ENCODE assay signal across 19 cellular contexts in the genomic region with DNA sequence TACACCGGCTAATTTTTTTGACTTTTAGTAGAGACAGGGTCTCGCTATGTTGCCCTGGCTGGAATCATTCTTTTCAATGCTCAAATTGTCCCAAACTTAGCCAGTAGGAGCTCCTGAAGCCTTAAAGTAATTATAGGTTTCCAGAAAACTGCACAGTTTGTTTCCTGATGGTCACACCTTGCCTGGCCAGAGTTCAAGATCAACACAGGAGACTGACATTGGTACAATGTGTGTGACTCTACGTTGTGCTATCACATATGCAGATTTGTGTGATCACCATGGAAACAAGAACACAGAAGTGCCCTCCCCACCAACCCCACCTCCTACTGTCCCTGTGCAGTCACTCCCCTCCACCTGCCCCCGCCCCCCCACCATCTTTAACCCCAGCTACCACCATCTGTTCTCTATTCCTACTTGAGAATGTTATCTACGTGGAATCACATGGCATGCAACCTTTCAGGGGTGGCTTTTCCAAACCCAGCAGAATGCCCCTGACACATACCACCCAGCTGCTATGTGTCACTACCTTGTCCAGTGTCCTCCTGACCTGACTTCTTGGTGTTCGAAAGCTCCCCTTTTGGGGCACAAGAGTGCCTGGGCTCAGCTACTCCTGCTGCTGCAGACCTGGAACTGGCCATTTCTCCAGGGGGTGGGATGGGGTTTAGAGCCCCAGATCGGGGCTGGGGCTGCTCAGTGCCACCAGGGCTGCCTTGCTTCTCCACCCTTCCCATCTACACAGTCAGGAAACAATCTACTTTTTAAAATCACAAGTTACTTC. TPM values are rescaled to one million over a fixed set of nuclear protein-coding genes. Genes with fewer than 3 reads are reported as not detected.
DNase-seq lines count a peak whose midpoint lies in the region; ATAC-seq and TF ChIP-seq lines count a peak whose summit lies in the region.
"Had no signal": no experiment of that assay in that cellular context is flagged by ENCODE, and none has a peak within 500 bp of the region (broad histone marks: within the 10 kb centered on the region; RNA-seq: fewer than 3 reads in every experiment).

No MANE protein-coding gene starts in this region.

- H3K36me3 ChIP-seq in parathyroid adenoma (ENCODE audit: control insufficient read depth, insufficient read depth, low read length), result no peaks in the 10 kb centered on the region
- peaks cover 9 to 41% (median 37%) of the 10 kb centered on the region in 4 donors for H3K36me3 ChIP-seq in upper lobe of left lung

- TF ChIP-seq CTCF in parathyroid adenoma (IDR thresholded peaks at IDR 0.05) (no peak), upper lobe of left lung (IDR thresholded peaks at IDR 0.05) (no peak)

- no peak for TF ChIP-seq POLR2A in upper lobe of left lung (IDR thresholded peaks at IDR 0.05)

- TF ChIP-seq EP300 in upper lobe of left lung (IDR thresholded peaks at IDR 0.05), result no peak

- H2AFZ ChIP-seq in parathyroid adenoma, result no peak overlapping the region

- no peak overlapping the region for H3K9ac ChIP-seq in parathyroid adenoma
- H3K9ac ChIP-seq: BLaER1 treated with 17β-estradiol and CSF1 and Interleukin-3, amounts not matched to agents 10 nM and 100 nM; SK-N-SH had no signal

- WGBS in upper lobe of left lung, 2 donors, result 75 to 84% methylated on average over 6 of the region's 7 CpGs

- no peaks in the 10 kb centered on the region for H3K9me3 ChIP-seq in parathyroid adenoma (ENCODE audit: control insufficient read depth, low read length)
- no peaks in the 10 kb centered on the region for H3K9me3 ChIP-seq in upper lobe of left lung
- H3K9me3 ChIP-seq: BLaER1 treated with 17β-estradiol and CSF1 and Interleukin-3, amounts not matched to agents 10 nM and 100 nM; left ventricle myocardium inferior; right lobe of liver; SK-N-SH had no signal

- H3K4me1 ChIP-seq in parathyroid adenoma, result peaks cover 28% of the 10 kb centered on the region
- H3K4me1 ChIP-seq in upper lobe of left lung, result peaks cover 0 to 5% (median 0%) of the 10 kb centered on the region in 4 donors

- H3K27ac ChIP-seq in angular gyrus (ENCODE audit: low read depth, low read length) (peak overlapping the region; percentile 8), parathyroid adenoma (peak overlapping the region; percentile 97), upper lobe of left lung (no peak overlapping the region)
- H3K27ac ChIP-seq: BLaER1 treated with 17β-estradiol and CSF1 and Interleukin-3, amounts not matched to agents 10 nM and 100 nM; left ventricle myocardium inferior; right lobe of liver had no signal

- H3K27me3 ChIP-seq in parathyroid adenoma (ENCODE audit: control insufficient read depth, insufficient read depth, low read length) (no peaks in the 10 kb centered on the region), upper lobe of left lung (no peaks in the 10 kb centered on the region)
- H3K27me3 ChIP-seq: BLaER1 treated with 17β-estradiol and CSF1 and Interleukin-3, amounts not matched to agents 10 nM and 100 nM; right lobe of liver had no signal

- H3K4me3 ChIP-seq in parathyroid adenoma (ENCODE audit: low read depth, low read length) (no peak overlapping the region), upper lobe of left lung (no peak overlapping the region)
- H3K4me3 ChIP-seq: BLaER1 treated with 17β-estradiol and CSF1 and Interleukin-3, amounts not matched to agents 10 nM and 100 nM; left ventricle myocardium inferior; right lobe of liver had no signal

- ATAC-seq in upper lobe of left lung (ENCODE audit: low FRiP score in 2 of 2), result no peak

- H3K79me2 ChIP-seq in parathyroid adenoma, result no peaks in the 10 kb centered on the region

- no peak overlapping the region for H3K4me2 ChIP-seq in parathyroid adenoma (ENCODE audit: low read length)
- H3K4me2 ChIP-seq: BLaER1 treated with 17β-estradiol and CSF1 and Interleukin-3, amounts not matched to agents 10 nM and 100 nM; SK-N-SH had no signal

- DNase-seq in DMS53 (lab: John Stamatoyannopoulos, UW), result peak; percentile 39
- no peak for DNase-seq in DMS53 treated with DMSO at 0.1 percent for 48 hours (lab: John Stamatoyannopoulos, UW; ENCODE audit: unreplicated experiment)
- DNase-seq in NCI-H1694 (lab: John Stamatoyannopoulos, UW), result peak; percentile 32
- no peak for DNase-seq in NCI-H2107 treated with DMSO at 0.1 percent for 48 hours (lab: John Stamatoyannopoulos, UW; ENCODE audit: unreplicated experiment)
- no peak for DNase-seq in upper lobe of left lung
- DNase-seq in cortex of kidney (lab: John Stamatoyannopoulos, UW), result no peak
- DNase-seq: 8988T; activated naive CD4-positive, alpha-beta T cell treated with anti-CD3 and anti-CD28 coated beads, Interleukin-2, amount 50 U/mL, for 16 hours; dermis blood vessel endothelial cell; GOT3; KBM-7; left ventricle myocardium inferior; nucleus accumbens; OCI-M1; SK-N-SH had no signal

RNA-seq across cellular contexts. Expression of a gene that starts 6.1 kb away (rescaled TPM):
- 100 to 1,000 TPM in 3 of 6 donors, 10 to 100 TPM in 3; 81.1 to 194 (median 103) TPM for total RNA-seq in upper lobe of left lung

RNA-seq across cellular contexts. Expression of a gene that starts 59.0 kb away (rescaled TPM):
- 10 to 100 TPM; 28.9 to 54.1 (median 43.0) TPM for total RNA-seq in upper lobe of left lung

Comparison
In these comparisons a context has a peak if more than half of its experiments do, and no peak if none do; other contexts are left out.
1. DNase-seq: peak in DMS53 (single experiment) and NCI-H1694 (single experiment); none in DMS53 treated with DMSO at 0.1 percent for 48 hours (single experiment), NCI-H2107 treated with DMSO at 0.1 percent for 48 hours (single experiment), upper lobe of left lung (0 of 2) and cortex of kidney (single experiment).
2. H3K27ac ChIP-seq: peak in angular gyrus (single experiment) and parathyroid adenoma (single experiment); none in upper lobe of left lung (0 of 4).